Comparison of ENCODE assay signal across 8 cellular contexts in genomic region chr5:168706655-168707069, GRCh38.
DNase-seq lines count a peak whose midpoint lies in the region; ATAC-seq and TF ChIP-seq lines count a peak whose summit lies in the region.

No MANE protein-coding gene starts in this region.

- H3K9me2 ChIP-seq in Karpas-422 (replicated peaks; ENCODE audit: insufficient read depth, low read length): no peaks in the 10 kb centered on the region

- H3K36me3 ChIP-seq in Karpas-422 (ENCODE audit: insufficient read depth, low read length) (no peaks in the 10 kb centered on the region), right atrium auricular region (no peaks in the 10 kb centered on the region)

- H4K20me1 ChIP-seq in Karpas-422 (ENCODE audit: insufficient read depth, low read depth, low read length): no peaks in the 10 kb centered on the region

- H3K4me3 ChIP-seq in Karpas-422 (ENCODE audit: low read length) (no peak overlapping the region), right atrium auricular region (no peak overlapping the region)

- H3K27me3 ChIP-seq in Karpas-422 (ENCODE audit: low read length) (no peaks in the 10 kb centered on the region), right atrium auricular region (no peaks in the 10 kb centered on the region)

- POLR2A ChIA-PET in activated CD8-positive, alpha-beta T cell treated with anti-CD3 and anti-CD28 coated beads for 36 hours (lab: Charles Lee): no interaction called here

- H2AFZ ChIP-seq in Karpas-422 (ENCODE audit: low read length): no peak overlapping the region

- no peaks in the 10 kb centered on the region for H3K9me3 Mint-ChIP-seq in activated CD8-positive, alpha-beta T cell treated with anti-CD3 and anti-CD28 coated beads for 36 hours

- no peak overlapping the region for H3K4me3 Mint-ChIP-seq in activated CD8-positive, alpha-beta T cell treated with anti-CD3 and anti-CD28 coated beads for 36 hours

- H3K36me3 Mint-ChIP-seq in activated CD8-positive, alpha-beta T cell treated with anti-CD3 and anti-CD28 coated beads for 36 hours (ENCODE audit: low read depth): no peaks in the 10 kb centered on the region

- no peaks in the 10 kb centered on the region for H3K4me1 Mint-ChIP-seq in activated CD8-positive, alpha-beta T cell treated with anti-CD3 and anti-CD28 coated beads for 36 hours (ENCODE audit: low read depth)

- H3K27ac Mint-ChIP-seq in activated CD8-positive, alpha-beta T cell treated with anti-CD3 and anti-CD28 coated beads for 36 hours: no peak overlapping the region

- intact Hi-C loops in activated CD8-positive, alpha-beta T cell treated with anti-CD3 and anti-CD28 coated beads for 36 hours (cut with micrococcal nuclease): loop anchor here (10.0 kb wide), 1 partner anchor 238 kb away; no protein-coding TSS in a partner anchor

- CTCF ChIA-PET in activated CD8-positive, alpha-beta T cell treated with anti-CD3 and anti-CD28 coated beads for 36 hours (lab: Charles Lee): interaction anchor here (0.5 to 1.7 kb wide), 7 partner anchors 26 to 591 kb away, joined by 3 to 10 read pairs (median 4); no protein-coding TSS in a partner anchor

- peak; percentile 24 for TF ChIP-seq CTCF in activated CD8-positive, alpha-beta T cell treated with anti-CD3 and anti-CD28 coated beads for 36 hours (IDR thresholded peaks at IDR 0.05)
- peak; percentile 17 to 65 for TF ChIP-seq CTCF in right atrium auricular region (IDR thresholded peaks at IDR 0.05)

- H3K9me3 ChIP-seq in Karpas-422 (ENCODE audit: low read length): no peaks in the 10 kb centered on the region
- no peaks in the 10 kb centered on the region for H3K9me3 ChIP-seq in right atrium auricular region

- no peaks in the 10 kb centered on the region for H3K4me1 ChIP-seq in Karpas-422 (ENCODE audit: low read length)
- H3K4me1 ChIP-seq in right atrium auricular region: no peaks in the 10 kb centered on the region

- no peak overlapping the region for H3K9ac ChIP-seq in Karpas-422 (ENCODE audit: low read length)

- ATAC-seq in activated CD8-positive, alpha-beta T cell treated with anti-CD3 and anti-CD28 coated beads for 36 hours: no peak

- H3K27me3 Mint-ChIP-seq in activated CD8-positive, alpha-beta T cell treated with anti-CD3 and anti-CD28 coated beads for 36 hours: no peaks in the 10 kb centered on the region

- DNase-seq in NCI-H510A treated with DMSO at 0.1 percent for 48 hours (lab: John Stamatoyannopoulos, UW) (peak; percentile 21), NCI-H510A (lab: John Stamatoyannopoulos, UW) (no peak), Karpas-422 (peak; percentile 83), right atrium auricular region (ENCODE audit: low spot score) (no peak), NCI-H774 (lab: John Stamatoyannopoulos, UW) (no peak), NCI-H146 (lab: John Stamatoyannopoulos, UW) (no peak)
- DNase-seq in activated CD8-positive, alpha-beta T cell treated with anti-CD3 and anti-CD28 coated beads for 36 hours: peak; percentile 40
- peak; percentile 9 to 19 for DNase-seq in stimulated activated CD8-positive, alpha-beta memory T cell treated with anti-CD3 and anti-CD28 coated beads, Interleukin-2, amount 100 ng/mL, for 48 hours (ENCODE audit: low read depth in 2 of 2)

- H3K27ac ChIP-seq in Karpas-422 (ENCODE audit: low read length): no peak overlapping the region
- no peak overlapping the region for H3K27ac ChIP-seq in right atrium auricular region

- no peaks in the 10 kb centered on the region for H3K79me2 ChIP-seq in Karpas-422 (ENCODE audit: low read length)

- H3K4me2 ChIP-seq in Karpas-422 (ENCODE audit: low read depth, low read length, poor library complexity, severe bottlenecking): no peak overlapping the region

Comparison
In these comparisons a context has a peak if more than half of its experiments do, and no peak if none do; other contexts are left out.
1. DNase-seq: peak in NCI-H510A treated with DMSO at 0.1 percent for 48 hours (single experiment), Karpas-422 (single experiment), activated CD8-positive, alpha-beta T cell treated with anti-CD3 and anti-CD28 coated beads for 36 hours (single experiment) and stimulated activated CD8-positive, alpha-beta memory T cell treated with anti-CD3 and anti-CD28 coated beads, Interleukin-2, amount 100 ng/mL, for 48 hours (2 of 2); none in NCI-H510A (single experiment), right atrium auricular region (single experiment), NCI-H774 (single experiment) and NCI-H146 (single experiment).